Comparison of ENCODE assay signal across 16 cellular contexts in the genomic region with DNA sequence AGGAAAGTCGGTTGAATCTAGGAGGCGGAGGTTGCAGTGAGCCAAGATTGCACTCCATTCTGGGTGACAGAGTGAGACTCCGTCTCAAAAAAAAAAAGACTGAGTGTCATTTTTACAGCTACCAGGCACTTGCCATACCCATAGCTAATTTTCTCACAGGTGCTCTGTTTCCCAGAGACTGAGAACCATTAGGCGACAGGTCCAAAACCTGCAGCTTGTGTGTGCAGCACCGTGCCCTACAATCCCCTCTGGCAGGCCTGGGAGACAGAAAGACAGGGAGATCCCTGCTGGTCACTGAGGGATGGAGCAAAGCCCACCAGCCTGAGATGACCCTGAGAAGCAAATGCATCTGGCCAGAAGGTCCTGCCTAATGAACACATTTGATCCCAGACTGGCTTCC. TPM values are rescaled to one million over a fixed set of nuclear protein-coding genes. Genes with fewer than 3 reads are reported as not detected.
DNase-seq lines count a peak whose midpoint lies in the region; ATAC-seq and TF ChIP-seq lines count a peak whose summit lies in the region.
"Had no signal": no experiment of that assay in that cellular context is flagged by ENCODE, and none has a peak within 500 bp of the region (broad histone marks: within the 10 kb centered on the region; RNA-seq: fewer than 3 reads in every experiment).

No MANE protein-coding gene starts in this region.

- H3K4me1 ChIP-seq in PC-9 (replicated peaks; ENCODE audit: insufficient read depth) (peaks cover 7% of the 10 kb centered on the region), endodermal cell (ENCODE audit: control insufficient read depth, insufficient read depth, low read length) (no peaks in the 10 kb centered on the region)

- H3K4me2 ChIP-seq in PC-9: peak overlapping the region; percentile 96; the same call in 1 of the 2 replicates

- TF ChIP-seq CTCF in PC-9 (conservative IDR thresholded peaks at IDR 0.05): no peak
- TF ChIP-seq CTCF in endodermal cell (conservative IDR thresholded peaks at IDR 0.05): no peak

- 91 to 98% methylated on average over 4 to 5 of the region's 5 CpGs for WGBS in endodermal cell (ENCODE audit: insufficient coverage in 1 of 2, insufficient read length in 1 of 2), 2 experiments

- H3K4me1 Mint-ChIP-seq in activated naive CD4-positive, alpha-beta T cell treated with anti-CD3 and anti-CD28 coated beads, Interleukin-2, amount 50 U/mL, for 24 hours: peaks cover 19% of the 10 kb centered on the region
- peaks cover 2% of the 10 kb centered on the region for H3K4me1 Mint-ChIP-seq in endodermal cell
- H3K4me1 Mint-ChIP-seq in stimulated activated naive CD8-positive, alpha-beta T cell treated with anti-CD3 and anti-CD28 coated beads, Interleukin-15, amount 100 ng/mL, for 72 hours: peaks cover 32% of the 10 kb centered on the region

- no peak for ATAC-seq in activated naive CD4-positive, alpha-beta T cell treated with anti-CD3 and anti-CD28 coated beads, Interleukin-2, amount 50 U/mL, for 72 hours
- ATAC-seq in stimulated activated naive CD8-positive, alpha-beta T cell treated with anti-CD3 and anti-CD28 coated beads, Interleukin-15, amount 100 ng/mL, for 72 hours: no peak
- ATAC-seq in left ventricle myocardium superior: no peak
- no peak for ATAC-seq in activated CD4-positive, CD25-positive, alpha-beta regulatory T cell treated with anti-CD3 and anti-CD28 coated beads, Interleukin-2, amount 50 U/mL, for 24 hours

- no peaks in the 10 kb centered on the region for H3K36me3 Mint-ChIP-seq in activated naive CD4-positive, alpha-beta T cell treated with anti-CD3 and anti-CD28 coated beads, Interleukin-2, amount 50 U/mL, for 24 hours
- H3K36me3 Mint-ChIP-seq in activated naive CD4-positive, alpha-beta T cell treated with anti-CD3 and anti-CD28 coated beads, Interleukin-2, amount 50 U/mL, for 72 hours: no peaks in the 10 kb centered on the region
- H3K36me3 Mint-ChIP-seq in endodermal cell (ENCODE audit: low read depth): peaks cover 22% of the 10 kb centered on the region

- POLR2A ChIA-PET in PC-9 (lab: Charles Lee; ENCODE audit: unreplicated experiment): no interaction called here

- no peak overlapping the region for H3K9ac ChIP-seq in endodermal cell (ENCODE audit: extremely low read depth, low read length, poor library complexity, severe bottlenecking)

- no peaks in the 10 kb centered on the region for H3K27me3 Mint-ChIP-seq in activated naive CD4-positive, alpha-beta T cell treated with anti-CD3 and anti-CD28 coated beads, Interleukin-2, amount 50 U/mL, for 24 hours
- no peaks in the 10 kb centered on the region for H3K27me3 Mint-ChIP-seq in endodermal cell (ENCODE audit: insufficient read depth)
- H3K27me3 Mint-ChIP-seq in stimulated activated naive CD8-positive, alpha-beta T cell treated with anti-CD3 and anti-CD28 coated beads, Interleukin-15, amount 100 ng/mL, for 72 hours: no peaks in the 10 kb centered on the region
- H3K27me3 Mint-ChIP-seq: activated B cell treated with CpG ODN at 0.5 μM for 24 hours had no signal

- BruUV-seq in PC-9 (replicated peaks; lab: Mats Ljungman, UMichigan): no TSS peak

- H3K36me3 ChIP-seq in PC-9 (ENCODE audit: low read depth) (no peaks in the 10 kb centered on the region), endodermal cell (ENCODE audit: control insufficient read depth, insufficient read depth, low read length) (no peaks in the 10 kb centered on the region)
- H3K36me3 ChIP-seq: esophagus muscularis mucosa had no signal

- H2AFZ ChIP-seq in PC-9: no peak overlapping the region

- peaks cover 32% of the 10 kb centered on the region for H3F3A ChIP-seq in PC-9 (ENCODE audit: insufficient read depth, low read depth)

- no peaks in the 10 kb centered on the region for H3K9me2 ChIP-seq in PC-9 (ENCODE audit: insufficient read depth)

- intact Hi-C loops in PC-9 (cut with micrococcal nuclease; ENCODE audit: unreplicated experiment) (loop anchor here (5.0 to 10.0 kb wide), 4 partner anchors 47 to 345 kb away; a partner anchor contains a TSS), left ventricle myocardium superior (cut with micrococcal nuclease) (no loop called here)

- peak overlapping the region; percentile 89 for H3K4me3 Mint-ChIP-seq in activated naive CD4-positive, alpha-beta T cell treated with anti-CD3 and anti-CD28 coated beads, Interleukin-2, amount 50 U/mL, for 24 hours
- peak overlapping the region; percentile 82 for H3K4me3 Mint-ChIP-seq in endodermal cell
- peak overlapping the region; percentile 22 to 91 for H3K4me3 Mint-ChIP-seq in stimulated activated naive CD8-positive, alpha-beta T cell treated with anti-CD3 and anti-CD28 coated beads, Interleukin-15, amount 100 ng/mL, for 72 hours

- H3K27me3 ChIP-seq in PC-9 (ENCODE audit: insufficient read depth, low read depth): no peaks in the 10 kb centered on the region
- H3K27me3 ChIP-seq in endodermal cell (ENCODE audit: control insufficient read depth, insufficient read depth, low read length, poor library complexity, severe bottlenecking): no peaks in the 10 kb centered on the region
- H3K27me3 ChIP-seq: esophagus muscularis mucosa had no signal

- H3K27ac ChIP-seq in PC-9: no peak overlapping the region
- no peak overlapping the region for H3K27ac ChIP-seq in endodermal cell (ENCODE audit: low read depth, low read length)

- H3K9me3 Mint-ChIP-seq in activated naive CD4-positive, alpha-beta T cell treated with anti-CD3 and anti-CD28 coated beads, Interleukin-2, amount 50 U/mL, for 24 hours: no peaks in the 10 kb centered on the region
- H3K9me3 Mint-ChIP-seq in activated naive CD4-positive, alpha-beta T cell treated with anti-CD3 and anti-CD28 coated beads, Interleukin-2, amount 50 U/mL, for 72 hours: no peaks in the 10 kb centered on the region
- H3K9me3 Mint-ChIP-seq in endodermal cell: no peaks in the 10 kb centered on the region
- no peaks in the 10 kb centered on the region for H3K9me3 Mint-ChIP-seq in stimulated activated naive CD8-positive, alpha-beta T cell treated with anti-CD3 and anti-CD28 coated beads, Interleukin-15, amount 100 ng/mL, for 72 hours
- H3K9me3 Mint-ChIP-seq: activated B cell treated with CpG ODN at 0.5 μM for 24 hours had no signal

- no peak for DNase-seq in activated naive CD4-positive, alpha-beta T cell treated with anti-CD3 and anti-CD28 coated beads, Interleukin-2, amount 50 U/mL, for 72 hours (ENCODE audit: low spot score in 2 of 2)
- DNase-seq in PC-9: no peak
- DNase-seq in endodermal cell: no peak
- DNase-seq in stimulated activated naive CD8-positive, alpha-beta T cell treated with anti-CD3 and anti-CD28 coated beads, Interleukin-15, amount 100 ng/mL, for 72 hours: no peak
- no peak for DNase-seq in SW 1271 (lab: John Stamatoyannopoulos, UW)
- DNase-seq in left ventricle myocardium superior: no peak
- DNase-seq: activated B cell treated with CpG ODN at 0.5 μM for 24 hours; activated naive CD4-positive, alpha-beta T cell treated with Interleukin-2 at 50 U/mL for 16 hours; NCI-H146; NCI-H526; SHP77 treated with DMSO at 0.1 percent for 48 hours; stimulated activated CD4-positive, alpha-beta T cell treated with anti-CD3 and anti-CD28 coated beads, Interleukin-4, amount 100 ng/mL, for 1 hour; stimulated activated naive CD4-positive, alpha-beta T cell treated with Interleukin-2 at 50 U/mL for 16 hours had no signal

- peaks cover 57% of the 10 kb centered on the region for H3K79me2 ChIP-seq in PC-9 (ENCODE audit: low read depth)

- CTCF ChIA-PET in PC-9 (lab: Charles Lee): interaction anchor here (0.6 to 0.7 kb wide), 2 partner anchors 47 to 127 kb away, joined by 3 to 4 read pairs; no protein-coding TSS in a partner anchor

- H3K4me3 ChIP-seq in PC-9: no peak overlapping the region
- H3K4me3 ChIP-seq in endodermal cell (ENCODE audit: low read length): peak overlapping the region; percentile 83

- peak overlapping the region; percentile 8 for H3K27ac Mint-ChIP-seq in activated naive CD4-positive, alpha-beta T cell treated with anti-CD3 and anti-CD28 coated beads, Interleukin-2, amount 50 U/mL, for 24 hours
- peak overlapping the region in 1 of 2 donors; percentile 91 for H3K27ac Mint-ChIP-seq in activated naive CD4-positive, alpha-beta T cell treated with anti-CD3 and anti-CD28 coated beads, Interleukin-2, amount 50 U/mL, for 72 hours
- H3K27ac Mint-ChIP-seq in endodermal cell: no peak overlapping the region
- H3K27ac Mint-ChIP-seq in stimulated activated naive CD8-positive, alpha-beta T cell treated with anti-CD3 and anti-CD28 coated beads, Interleukin-15, amount 100 ng/mL, for 72 hours: no peak overlapping the region

- peaks cover 21% of the 10 kb centered on the region for H4K20me1 ChIP-seq in PC-9 (ENCODE audit: insufficient read depth)

- H3K9me3 ChIP-seq in PC-9 (ENCODE audit: insufficient read depth, low read depth) (no peaks in the 10 kb centered on the region), endodermal cell (ENCODE audit: control insufficient read depth, low read length) (no peaks in the 10 kb centered on the region)
- H3K9me3 ChIP-seq: esophagus muscularis mucosa had no signal

RNA-seq across cellular contexts. Expression of a gene that starts 2.7 kb away (rescaled TPM):
- 10 to 100 TPM; 10.1 to 28.4 TPM for total RNA-seq in activated naive CD4-positive, alpha-beta T cell treated with anti-CD3 and anti-CD28 coated beads, Interleukin-2, amount 50 U/mL, for 72 hours
- total RNA-seq in PC-9 (2021) (25.0 and 34.8 TPM in 2 replicates), endodermal cell (10 to 100 TPM; 28.2 to 30.1 TPM), left ventricle myocardium superior (4.7 TPM)
- 23.3 TPM for polyA plus RNA-seq in endodermal cell (2013, experiment 1 of 2)
- polyA plus RNA-seq in endodermal cell (2013, experiment 2 of 2): 19.3 TPM

RNA-seq across cellular contexts. Expression of a gene that starts 28.2 kb away (rescaled TPM):
- not detected for total RNA-seq in activated naive CD4-positive, alpha-beta T cell treated with anti-CD3 and anti-CD28 coated beads, Interleukin-2, amount 50 U/mL, for 72 hours
- not detected in 2 replicates for total RNA-seq in PC-9 (2021)
- total RNA-seq in endodermal cell: not detected
- 3.6 TPM for polyA plus RNA-seq in endodermal cell (2013, experiment 1 of 2)
- 2.6 TPM for polyA plus RNA-seq in endodermal cell (2013, experiment 2 of 2)
- 426 TPM for total RNA-seq in left ventricle myocardium superior
- total RNA-seq: activated B cell treated with CpG ODN at 0.5 μM for 24 hours had no signal

RNA-seq across cellular contexts. Expression of a gene that starts 45.8 kb away (rescaled TPM):
- total RNA-seq in activated naive CD4-positive, alpha-beta T cell treated with anti-CD3 and anti-CD28 coated beads, Interleukin-2, amount 50 U/mL, for 72 hours: under 1 TPM; 0.16 to 0.80 TPM
- total RNA-seq in PC-9 (2021): 44.2 and 48.3 TPM in 2 replicates
- total RNA-seq in endodermal cell: 10 to 100 TPM in 1 of 2 donors, 1 to 10 TPM in 1; 9.1 to 13.2 TPM
- polyA plus RNA-seq in endodermal cell (2013, experiment 1 of 2): 16.6 TPM
- 15.6 TPM for polyA plus RNA-seq in endodermal cell (2013, experiment 2 of 2)
- total RNA-seq in left ventricle myocardium superior: 16.6 TPM
- total RNA-seq: activated B cell treated with CpG ODN at 0.5 μM for 24 hours had no signal

Comparison
In these comparisons a context has a peak if more than half of its experiments do, and no peak if none do; other contexts are left out.
1. RNA of a gene that starts 28.2 kb away (total RNA-seq): 426 TPM in left ventricle myocardium superior (single experiment); not detected in endodermal cell, not detected in PC-9 and not detected in activated naive CD4-positive, alpha-beta T cell treated with anti-CD3 and anti-CD28 coated beads, Interleukin-2, amount 50 U/mL, for 72 hours; every median in the first group is over 100 times any median in the second.
2. Peak in every context shown above with its lines, with median percentiles within 50 percentile points of each other: H3K4me3 Mint-ChIP-seq.